1 cellular context compared by ENCODE assay signal in the genomic region with DNA sequence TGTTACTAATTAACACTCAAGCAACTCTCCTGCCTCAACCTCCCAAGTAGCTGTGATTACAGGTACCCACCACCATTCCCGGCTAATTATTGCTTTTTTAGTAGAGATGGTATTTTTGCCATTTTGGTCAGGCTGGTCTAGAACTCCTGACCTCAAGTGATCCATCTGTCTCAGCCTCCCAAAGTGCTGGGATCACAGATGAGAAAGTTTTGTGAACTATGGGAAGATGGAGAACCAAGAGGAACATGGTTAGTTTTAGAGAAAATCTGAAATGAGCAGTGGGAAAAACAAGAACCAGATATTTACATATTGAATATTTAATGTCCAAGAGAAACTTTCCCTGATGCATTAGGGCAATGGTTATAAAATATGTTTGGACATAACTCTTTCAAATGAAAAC.
TF ChIP-seq lines count a peak whose summit lies in the region.

No MANE protein-coding gene starts in this region.

TF ChIP-seq in K562, 482 proteins besides CTCF, POLR2A, EP300 and RAD21 (continued from another document):
- TF ChIP-seq ZBTB40 (IDR thresholded peaks at IDR 0.05): no peak
- TF ChIP-seq ZBTB40 (CRISPR knock-in tag; IDR thresholded peaks at IDR 0.05): no peak
- no peak for TF ChIP-seq NBN (IDR thresholded peaks at IDR 0.05; ENCODE audit: low read depth)
- TF ChIP-seq KLF10 (CRISPR knock-in tag; IDR thresholded peaks at IDR 0.05): 0 out of 2 replicates have a peak, but pooled peaks have one; percentile 52
- no peak for TF ChIP-seq SOX6 (IDR thresholded peaks at IDR 0.05)
- TF ChIP-seq, protein P1, sequence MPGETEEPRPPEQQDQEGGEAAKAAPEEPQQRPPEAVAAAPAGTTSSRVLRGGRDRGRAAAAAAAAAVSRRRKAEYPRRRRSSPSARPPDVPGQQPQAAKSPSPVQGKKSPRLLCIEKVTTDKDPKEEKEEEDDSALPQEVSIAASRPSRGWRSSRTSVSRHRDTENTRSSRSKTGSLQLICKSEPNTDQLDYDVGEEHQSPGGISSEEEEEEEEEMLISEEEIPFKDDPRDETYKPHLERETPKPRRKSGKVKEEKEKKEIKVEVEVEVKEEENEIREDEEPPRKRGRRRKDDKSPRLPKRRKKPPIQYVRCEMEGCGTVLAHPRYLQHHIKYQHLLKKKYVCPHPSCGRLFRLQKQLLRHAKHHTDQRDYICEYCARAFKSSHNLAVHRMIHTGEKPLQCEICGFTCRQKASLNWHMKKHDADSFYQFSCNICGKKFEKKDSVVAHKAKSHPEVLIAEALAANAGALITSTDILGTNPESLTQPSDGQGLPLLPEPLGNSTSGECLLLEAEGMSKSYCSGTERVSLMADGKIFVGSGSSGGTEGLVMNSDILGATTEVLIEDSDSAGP (CRISPR knock-in tag; IDR thresholded peaks at IDR 0.05): no peak
- TF ChIP-seq RFX1 (IDR thresholded peaks at IDR 0.05): no peak
- TF ChIP-seq ZNF830 (CRISPR knock-in tag; IDR thresholded peaks at IDR 0.05): no peak
- TF ChIP-seq DLX4 (CRISPR knock-in tag; IDR thresholded peaks at IDR 0.05): 0 out of 2 replicates have a peak, but pooled peaks have one; percentile 70
- no peak for TF ChIP-seq RB1 (IDR thresholded peaks at IDR 0.05; ENCODE audit: low read depth)
